15 cellular contexts compared by ENCODE assay signal in the genomic region with DNA sequence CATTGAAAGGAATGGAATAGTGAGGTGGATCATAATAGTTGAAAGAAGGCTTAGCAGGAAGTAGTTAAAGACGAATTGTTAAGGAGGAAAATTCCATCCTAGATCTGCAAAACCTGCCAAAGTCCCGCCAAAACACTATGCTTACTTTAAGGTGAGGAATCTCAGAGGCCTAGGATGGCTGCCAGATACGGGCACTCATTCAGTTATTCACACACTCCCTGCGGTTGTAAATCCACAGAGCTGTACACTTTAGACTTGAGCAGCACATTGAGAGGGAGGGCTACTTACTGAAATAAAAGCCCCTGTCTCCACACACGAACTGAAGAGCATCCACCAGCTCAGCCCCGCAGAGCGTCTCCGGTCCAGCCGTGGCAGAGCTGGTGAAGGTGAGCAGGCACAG. TPM values are rescaled to one million over a fixed set of nuclear protein-coding genes. Genes with fewer than 3 reads are reported as not detected.
"Had no signal": no experiment of that assay in that cellular context is flagged by ENCODE, and none has a peak within 500 bp of the region (broad histone marks: within the 10 kb centered on the region; RNA-seq: fewer than 3 reads in every experiment).

No MANE protein-coding gene starts in this region.

- H3K27ac Mint-ChIP-seq: activated CD8-positive, alpha-beta memory T cell treated with anti-CD3 and anti-CD28 coated beads, Interleukin-2, amount 10 ng/mL, durations not matched to agents 7 days and 5 days; activated naive CD4-positive, alpha-beta T cell treated with anti-CD3 and anti-CD28 coated beads, Interleukin-2, amount 10 ng/mL, durations not matched to agents 7 days and 5 days; neural progenitor cell had no signal

- H3K4me3 ChIP-seq: body of pancreas, esophagus squamous epithelium, neural progenitor cell, spleen had no signal

- H3K4me1 Mint-ChIP-seq: neural progenitor cell had no signal

- H3K36me3 Mint-ChIP-seq: activated naive CD4-positive, alpha-beta T cell treated with anti-CD3 and anti-CD28 coated beads, Interleukin-2, amount 10 ng/mL, durations not matched to agents 7 days and 5 days; neural progenitor cell had no signal

- H3K36me3 ChIP-seq: esophagus squamous epithelium, neural progenitor cell, spleen had no signal

- ATAC-seq: activated CD8-positive, alpha-beta memory T cell treated with anti-CD3 and anti-CD28 coated beads, Interleukin-2, amount 10 ng/mL, durations not matched to agents 7 days and 5 days; body of pancreas; sciatic nerve had no signal

- H3K27ac ChIP-seq: body of pancreas, esophagus squamous epithelium, neural progenitor cell, spleen had no signal

- H3K9me3 ChIP-seq: body of pancreas, esophagus squamous epithelium, spleen had no signal

- H3K9me3 Mint-ChIP-seq: activated naive CD4-positive, alpha-beta T cell treated with anti-CD3 and anti-CD28 coated beads, Interleukin-2, amount 10 ng/mL, durations not matched to agents 7 days and 5 days; activated T-cell treated with anti-CD3 and anti-CD28 coated beads, Interleukin-2, amount 50 U/mL, for 24 hours; neural progenitor cell had no signal

- H3K27me3 ChIP-seq: body of pancreas, esophagus squamous epithelium, neural progenitor cell, spleen had no signal

- H3K4me3 Mint-ChIP-seq: activated CD8-positive, alpha-beta memory T cell treated with anti-CD3 and anti-CD28 coated beads, Interleukin-2, amount 10 ng/mL, durations not matched to agents 7 days and 5 days; activated naive CD4-positive, alpha-beta T cell treated with anti-CD3 and anti-CD28 coated beads, Interleukin-2, amount 10 ng/mL, durations not matched to agents 7 days and 5 days; activated T-cell treated with anti-CD3 and anti-CD28 coated beads, Interleukin-2, amount 50 U/mL, for 24 hours; neural progenitor cell had no signal

- DNase-seq: activated CD4-positive, alpha-beta T cell treated with anti-CD3 and anti-CD28 coated beads, Interleukin-2, amount 50 U/mL, for 48 hours; activated CD4-positive, CD25-positive, alpha-beta regulatory T cell treated with anti-CD3 and anti-CD28 coated beads, Interleukin-2, amount 50 U/mL, for 72 hours; activated CD8-positive, alpha-beta memory T cell treated with anti-CD3 and anti-CD28 coated beads, Interleukin-2, amount 10 ng/mL, durations not matched to agents 7 days and 5 days; activated naive CD4-positive, alpha-beta T cell treated with anti-CD3 and anti-CD28 coated beads, Interleukin-2, amount 10 ng/mL, durations not matched to agents 7 days and 5 days; activated T-cell treated with anti-CD3 and anti-CD28 coated beads, Interleukin-2, amount 50 U/mL, for 24 hours; body of pancreas; central memory CD4-positive, alpha-beta T cell; cortex of kidney; effector CD8-positive, alpha-beta T cell; esophagus squamous epithelium; glutamatergic neuron; spleen had no signal

RNA-seq across cellular contexts. Expression of a gene that starts 5.0 kb away (rescaled TPM):
- total RNA-seq: endothelial cell of umbilical vein had no signal
